In genomic region chr1:223037845-223038244, GRCh38 we compare ENCODE assay signal across 28 cellular contexts.
"Had no signal": no experiment of that assay in that cellular context is flagged by ENCODE, and none has a peak within 500 bp of the region (broad histone marks: within the 10 kb centered on the region; RNA-seq: fewer than 3 reads in every experiment).

No MANE protein-coding gene starts in this region.

- H3K4me3 ChIP-seq: esophagus squamous epithelium, gastroesophageal sphincter had no signal

- FAIRE-seq: astrocyte, endometrium, endothelial cell of umbilical vein had no signal

- DNase-seq: activated CD4-positive, alpha-beta memory T cell treated with anti-CD3 and anti-CD28 coated beads for 36 hours; activated CD4-positive, alpha-beta T cell treated with anti-CD3 and anti-CD28 coated beads for 36 hours; activated CD4-positive, alpha-beta T cell treated with anti-CD3 and anti-CD28 coated beads, Interleukin-2, amount 10 ng/mL, durations not matched to agents 24 days and 14 days; activated CD4-positive, CD25-positive, alpha-beta regulatory T cell; activated CD4-positive, CD25-positive, alpha-beta regulatory T cell treated with anti-CD3 and anti-CD28 coated beads, Interleukin-2, amount 50 U/mL, for 72 hours; activated CD8-positive, alpha-beta T cell treated with anti-CD3 and anti-CD28 coated beads, Interleukin-2, amount 10 ng/mL, durations not matched to agents 7 days and 5 days; activated effector memory CD4-positive, alpha-beta T cell treated with Interleukin-2 at 50 U/mL for 16 hours; activated gamma-delta T cell treated with Interleukin-2 at 50 U/mL for 16 hours; activated naive CD4-positive, alpha-beta T cell treated with anti-CD3 and anti-CD28 coated beads, Interleukin-2, amount 50 U/mL, for 16 hours; activated naive CD4-positive, alpha-beta T cell treated with Interleukin-2 at 50 U/mL for 16 hours; activated T-cell treated with anti-CD3 and anti-CD28 coated beads, Interleukin-2, amount 50 U/mL, for 4 hours; amniotic stem cell; brain microvascular endothelial cell; cortex of kidney; dermis blood vessel endothelial cell; effector CD4-positive, alpha-beta T cell; effector memory CD8-positive, alpha-beta T cell; esophagus squamous epithelium; foreskin melanocyte; T-helper 1 cell; T-helper 17 cell; T1000 had no signal

- H3K27me3 ChIP-seq: brain microvascular endothelial cell, esophagus squamous epithelium, gastroesophageal sphincter had no signal

- H3K4me1 ChIP-seq: gastroesophageal sphincter had no signal

- H3K27ac ChIP-seq: brain microvascular endothelial cell, epithelial cell of prostate, esophagus squamous epithelium, gastroesophageal sphincter, WERI-Rb-1 had no signal

- H3K36me3 ChIP-seq: brain microvascular endothelial cell, esophagus squamous epithelium, gastroesophageal sphincter, WERI-Rb-1 had no signal

- H3K9me3 ChIP-seq: esophagus squamous epithelium, gastroesophageal sphincter had no signal
